Comparison of ENCODE assay signal across 1 cellular context in the genomic region with DNA sequence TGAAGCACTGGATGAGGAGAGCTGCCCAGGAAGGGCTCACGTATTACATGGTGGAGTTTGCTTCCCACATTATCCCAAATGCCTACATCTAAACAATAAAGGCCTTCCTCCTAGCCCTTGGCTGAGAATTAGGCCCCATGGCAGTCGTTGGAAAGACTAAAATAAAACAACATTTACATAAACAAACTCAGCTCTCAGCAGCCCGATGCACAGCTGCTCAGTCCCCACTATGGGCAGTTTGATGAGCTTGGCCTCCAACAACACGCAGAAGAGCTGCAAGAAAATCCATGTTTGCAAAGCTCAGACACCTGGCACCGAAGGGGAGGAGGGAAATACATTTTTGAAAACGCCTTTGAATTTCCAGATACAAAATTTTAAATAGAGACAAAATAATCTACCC.
TF ChIP-seq lines count a peak whose summit lies in the region.

No MANE protein-coding gene starts in this region.

TF ChIP-seq in GM23338, 12 proteins besides CTCF, POLR2A, EP300 and RAD21 (continued from another document):
- TF ChIP-seq, protein P1, sequence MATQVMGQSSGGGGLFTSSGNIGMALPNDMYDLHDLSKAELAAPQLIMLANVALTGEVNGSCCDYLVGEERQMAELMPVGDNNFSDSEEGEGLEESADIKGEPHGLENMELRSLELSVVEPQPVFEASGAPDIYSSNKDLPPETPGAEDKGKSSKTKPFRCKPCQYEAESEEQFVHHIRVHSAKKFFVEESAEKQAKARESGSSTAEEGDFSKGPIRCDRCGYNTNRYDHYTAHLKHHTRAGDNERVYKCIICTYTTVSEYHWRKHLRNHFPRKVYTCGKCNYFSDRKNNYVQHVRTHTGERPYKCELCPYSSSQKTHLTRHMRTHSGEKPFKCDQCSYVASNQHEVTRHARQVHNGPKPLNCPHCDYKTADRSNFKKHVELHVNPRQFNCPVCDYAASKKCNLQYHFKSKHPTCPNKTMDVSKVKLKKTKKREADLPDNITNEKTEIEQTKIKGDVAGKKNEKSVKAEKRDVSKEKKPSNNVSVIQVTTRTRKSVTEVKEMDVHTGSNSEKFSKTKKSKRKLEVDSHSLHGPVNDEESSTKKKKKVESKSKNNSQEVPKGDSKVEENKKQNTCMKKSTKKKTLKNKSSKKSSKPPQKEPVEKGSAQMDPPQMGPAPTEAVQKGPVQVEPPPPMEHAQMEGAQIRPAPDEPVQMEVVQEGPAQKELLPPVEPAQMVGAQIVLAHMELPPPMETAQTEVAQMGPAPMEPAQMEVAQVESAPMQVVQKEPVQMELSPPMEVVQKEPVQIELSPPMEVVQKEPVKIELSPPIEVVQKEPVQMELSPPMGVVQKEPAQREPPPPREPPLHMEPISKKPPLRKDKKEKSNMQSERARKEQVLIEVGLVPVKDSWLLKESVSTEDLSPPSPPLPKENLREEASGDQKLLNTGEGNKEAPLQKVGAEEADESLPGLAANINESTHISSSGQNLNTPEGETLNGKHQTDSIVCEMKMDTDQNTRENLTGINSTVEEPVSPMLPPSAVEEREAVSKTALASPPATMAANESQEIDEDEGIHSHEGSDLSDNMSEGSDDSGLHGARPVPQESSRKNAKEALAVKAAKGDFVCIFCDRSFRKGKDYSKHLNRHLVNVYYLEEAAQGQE (IDR thresholded peaks at IDR 0.05; ENCODE audit: unreplicated experiment), result no peak
- TF ChIP-seq JUNB (IDR thresholded peaks at IDR 0.05; ENCODE audit: unreplicated experiment) (no peak), STAT1 (IDR thresholded peaks at IDR 0.05; ENCODE audit: unreplicated experiment) (no peak), EZH2phosphoT487 (IDR thresholded peaks at IDR 0.05; ENCODE audit: unreplicated experiment) (no peak), ZNF331 (CRISPR knock-in tag; IDR thresholded peaks at IDR 0.05; ENCODE audit: low read depth) (no peak), EZH2 (IDR thresholded peaks at IDR 0.05; ENCODE audit: low read depth, unreplicated experiment) (no peak)
